7 cellular contexts compared by ENCODE assay signal in genomic region chr4:164595751-164596150, GRCh38.
"Had no signal": no experiment of that assay in that cellular context is flagged by ENCODE, and none has a peak within 500 bp of the region (broad histone marks: within the 10 kb centered on the region; RNA-seq: fewer than 3 reads in every experiment).

No MANE protein-coding gene starts in this region.

- ATAC-seq: HepG2 had no signal

- H3K27me3 Mint-ChIP-seq: IgD-negative memory B cell had no signal

- H3K4me1 Mint-ChIP-seq: H9, IgD-negative memory B cell had no signal

- H3K27ac Mint-ChIP-seq: IgD-negative memory B cell had no signal

- H3K9me3 Mint-ChIP-seq: H9, IgD-negative memory B cell had no signal

- H3K4me3 Mint-ChIP-seq: H9, IgD-negative memory B cell had no signal

- H3K36me3 Mint-ChIP-seq: IgD-negative memory B cell had no signal

- DNase-seq: GOT3, H9, HCEC 1CT, KBM-7 had no signal

- H3K27ac ChIP-seq: HL-60 had no signal
